Comparison of ENCODE assay signal across 8 cellular contexts in genomic region chr1:93180723-93181613, GRCh38. TPM values are rescaled to one million over a fixed set of nuclear protein-coding genes. Genes with fewer than 3 reads are reported as not detected.
DNase-seq lines count a peak whose midpoint lies in the region; ATAC-seq and TF ChIP-seq lines count a peak whose summit lies in the region.

A gene with protein sequence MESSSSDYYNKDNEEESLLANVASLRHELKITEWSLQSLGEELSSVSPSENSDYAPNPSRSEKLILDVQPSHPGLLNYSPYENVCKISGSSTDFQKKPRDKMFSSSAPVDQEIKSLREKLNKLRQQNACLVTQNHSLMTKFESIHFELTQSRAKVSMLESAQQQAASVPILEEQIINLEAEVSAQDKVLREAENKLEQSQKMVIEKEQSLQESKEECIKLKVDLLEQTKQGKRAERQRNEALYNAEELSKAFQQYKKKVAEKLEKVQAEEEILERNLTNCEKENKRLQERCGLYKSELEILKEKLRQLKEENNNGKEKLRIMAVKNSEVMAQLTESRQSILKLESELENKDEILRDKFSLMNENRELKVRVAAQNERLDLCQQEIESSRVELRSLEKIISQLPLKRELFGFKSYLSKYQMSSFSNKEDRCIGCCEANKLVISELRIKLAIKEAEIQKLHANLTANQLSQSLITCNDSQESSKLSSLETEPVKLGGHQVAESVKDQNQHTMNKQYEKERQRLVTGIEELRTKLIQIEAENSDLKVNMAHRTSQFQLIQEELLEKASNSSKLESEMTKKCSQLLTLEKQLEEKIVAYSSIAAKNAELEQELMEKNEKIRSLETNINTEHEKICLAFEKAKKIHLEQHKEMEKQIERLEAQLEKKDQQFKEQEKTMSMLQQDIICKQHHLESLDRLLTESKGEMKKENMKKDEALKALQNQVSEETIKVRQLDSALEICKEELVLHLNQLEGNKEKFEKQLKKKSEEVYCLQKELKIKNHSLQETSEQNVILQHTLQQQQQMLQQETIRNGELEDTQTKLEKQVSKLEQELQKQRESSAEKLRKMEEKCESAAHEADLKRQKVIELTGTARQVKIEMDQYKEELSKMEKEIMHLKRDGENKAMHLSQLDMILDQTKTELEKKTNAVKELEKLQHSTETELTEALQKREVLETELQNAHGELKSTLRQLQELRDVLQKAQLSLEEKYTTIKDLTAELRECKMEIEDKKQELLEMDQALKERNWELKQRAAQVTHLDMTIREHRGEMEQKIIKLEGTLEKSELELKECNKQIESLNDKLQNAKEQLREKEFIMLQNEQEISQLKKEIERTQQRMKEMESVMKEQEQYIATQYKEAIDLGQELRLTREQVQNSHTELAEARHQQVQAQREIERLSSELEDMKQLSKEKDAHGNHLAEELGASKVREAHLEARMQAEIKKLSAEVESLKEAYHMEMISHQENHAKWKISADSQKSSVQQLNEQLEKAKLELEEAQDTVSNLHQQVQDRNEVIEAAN (N-terminal part only) (plus strand): TSS chr1:93180724. CDS start chr1:93183362, 2,638 bp downstream.

- peak within 1 kb of the TSS; percentile 97 for H3K27ac Mint-ChIP-seq in nephron progenitor cell

- no peaks in the 10 kb centered on the region for H3K9me3 Mint-ChIP-seq in nephron progenitor cell

- H3K4me3 Mint-ChIP-seq in nephron progenitor cell: peak within 1 kb of the TSS; percentile 93

- H3K4me3 ChIP-seq in Jurkat, Clone E6-1 (ENCODE audit: low read length): peak within 1 kb of the TSS; percentile 86
- peak within 1 kb of the TSS; percentile 82 for H3K4me3 ChIP-seq in upper lobe of right lung

- no peaks in the 10 kb centered on the region for H3K27me3 Mint-ChIP-seq in nephron progenitor cell (ENCODE audit: low read depth, poor library complexity)

- DNase-seq in DMS114 treated with DMSO at 0.1 percent for 48 hours (lab: John Stamatoyannopoulos, UW; ENCODE audit: unreplicated experiment) (peak; percentile 41), UCSD-AML1 (lab: John Stamatoyannopoulos, UW; ENCODE audit: unreplicated experiment) (peak; percentile 79), nephron progenitor cell (no peak), upper lobe of right lung (no peak), NCI-H1048 (lab: John Stamatoyannopoulos, UW) (no peak)
- peak; percentile 73 for DNase-seq in Jurkat, Clone E6-1 (ENCODE audit: low read depth, low spot score)
- DNase-seq in effector CD8-positive, alpha-beta T cell (lab: John Stamatoyannopoulos, UW): peak; percentile 66

- intact Hi-C loops in upper lobe of right lung (cut with DNase I): no loop called here

- peaks cover 46% of the 10 kb centered on the region for H3K4me1 Mint-ChIP-seq in nephron progenitor cell

- peaks cover 7% of the 10 kb centered on the region for H3K36me3 Mint-ChIP-seq in nephron progenitor cell (ENCODE audit: low read depth)

- peaks cover 27% of the 10 kb centered on the region for H3K4me1 ChIP-seq in upper lobe of right lung

- H3K9me3 ChIP-seq in upper lobe of right lung: no peaks in the 10 kb centered on the region

- TF ChIP-seq CTCF in nephron progenitor cell (IDR thresholded peaks at IDR 0.05) (no peak), upper lobe of right lung (IDR thresholded peaks at IDR 0.05) (no peak)

- ATAC-seq in GM19452 (IDR thresholded peaks at IDR 0.05; ENCODE audit: unreplicated experiment): peak; percentile 8
- ATAC-seq in upper lobe of right lung: no peak

- H3K27ac ChIP-seq in upper lobe of right lung: peak within 1 kb of the TSS; percentile 98

- H3K27me3 ChIP-seq in upper lobe of right lung: no peaks in the 10 kb centered on the region

- H3K36me3 ChIP-seq in upper lobe of right lung: no peaks in the 10 kb centered on the region

RNA-seq across cellular contexts. Expression of the gene that starts here (rescaled TPM):
- polyA plus RNA-seq in Jurkat, Clone E6-1 (2012; ENCODE audit: insufficient read depth, insufficient read length): 22.2 TPM
- 3.1 TPM for total RNA-seq in upper lobe of right lung

Comparison
In these comparisons a context has a peak if more than half of its experiments do, and no peak if none do; other contexts are left out.
1. DNase-seq: peak in DMS114 treated with DMSO at 0.1 percent for 48 hours (single experiment), Jurkat, Clone E6-1 (single experiment), UCSD-AML1 (single experiment) and effector CD8-positive, alpha-beta T cell (single experiment); none in nephron progenitor cell (single experiment), upper lobe of right lung (single experiment) and NCI-H1048 (single experiment).